ENCODE assay signal across 16 cellular contexts in the genomic region with DNA sequence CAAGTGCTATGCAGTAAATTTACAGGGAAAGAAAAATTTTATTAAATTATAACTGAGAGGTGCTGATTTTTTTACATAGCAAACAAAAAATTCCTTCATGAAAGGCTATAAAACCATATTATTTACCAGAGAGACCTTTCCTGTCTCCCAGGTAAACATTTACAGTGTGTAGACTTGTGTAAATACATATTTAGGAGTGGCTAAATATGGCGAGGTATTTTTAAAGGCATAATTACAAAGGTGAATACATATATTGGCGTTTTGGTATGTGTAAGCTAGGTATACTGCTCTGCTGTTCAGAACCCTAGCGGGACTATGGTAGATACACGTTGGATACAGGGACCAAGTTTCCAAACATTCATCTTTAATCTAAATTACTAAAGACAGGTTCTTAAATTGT.
DNase-seq lines count a peak whose midpoint lies in the region; ATAC-seq and TF ChIP-seq lines count a peak whose summit lies in the region.
"Had no signal": no experiment of that assay in that cellular context is flagged by ENCODE, and none has a peak within 500 bp of the region (broad histone marks: within the 10 kb centered on the region; RNA-seq: fewer than 3 reads in every experiment).

No MANE protein-coding gene starts in this region.

- CTCF ChIA-PET in PC-3 (lab: Charles Lee): interaction anchor here (0.6 to 0.7 kb wide), 2 partner anchors 10 to 16 kb away, joined by 7 to 34 read pairs; no protein-coding TSS in a partner anchor

- H4K20me1 ChIP-seq in PC-3 (ENCODE audit: low read length): no peaks in the 10 kb centered on the region
- H4K20me1 ChIP-seq: BLaER1 had no signal

- POLR2A ChIA-PET in PC-3 (lab: Charles Lee; ENCODE audit: unreplicated experiment): no interaction called here

- H3K36me3 ChIP-seq in PC-3 (ENCODE audit: low read depth, low read length): no peaks in the 10 kb centered on the region; the same call in 1 of the 2 replicates
- no peaks in the 10 kb centered on the region for H3K36me3 ChIP-seq in prostate gland
- H3K36me3 ChIP-seq: BLaER1 had no signal

- peak; percentile 46 for DNase-seq in DMS53 (lab: John Stamatoyannopoulos, UW)
- DNase-seq in DMS53 treated with DMSO at 0.1 percent for 48 hours (lab: John Stamatoyannopoulos, UW; ENCODE audit: unreplicated experiment): no peak
- peak; percentile 80 for DNase-seq in PC-3
- DNase-seq in left colon: no peak
- no peak for DNase-seq in prostate gland (ENCODE audit: low spot score)
- DNase-seq in NCI-H1105 treated with DMSO at 0.1 percent for 48 hours (lab: John Stamatoyannopoulos, UW): no peak
- DNase-seq: 8988T; CD4-positive, alpha-beta memory T cell; DMS153; GOT3; H7; HFFc6 had no signal

- H2AFZ ChIP-seq in PC-3 (ENCODE audit: low read length): peak overlapping the region; percentile 14; the same call in 1 of the 2 replicates

- peaks cover 5% of the 10 kb centered on the region; the same call in 1 of the 2 replicates for H3K9me3 ChIP-seq in PC-3 (ENCODE audit: low read length)
- no peaks in the 10 kb centered on the region for H3K9me3 ChIP-seq in prostate gland

- peaks cover 22% of the 10 kb centered on the region for H3K4me1 ChIP-seq in PC-3 (ENCODE audit: insufficient read depth, low read length)
- H3K4me1 ChIP-seq in prostate gland (replicated peaks): no peaks in the 10 kb centered on the region
- H3K4me1 ChIP-seq: BLaER1 had no signal

- TF ChIP-seq CTCF in PC-3 (conservative IDR thresholded peaks at IDR 0.05; ENCODE audit: low read depth, low read length) (no peak), prostate gland (IDR thresholded peaks at IDR 0.05) (no peak)

- no peak for TF ChIP-seq POLR2A in prostate gland (IDR thresholded peaks at IDR 0.05)

- ATAC-seq in PC-3 (peak; percentile 99), left colon (peak; percentile 99), GM21381 (IDR thresholded peaks at IDR 0.05; ENCODE audit: unreplicated experiment) (no peak)
- ATAC-seq: HCT116 had no signal

- intact Hi-C loops in PC-3 (cut with micrococcal nuclease): loop anchor here (1.0 to 5.0 kb wide), 2 partner anchors 16 to 171 kb away; partner anchors contain the start of gene MEF2C
- intact Hi-C loops in left colon (cut with DNase I, micrococcal nuclease): no loop called here
- intact Hi-C loops in prostate gland (cut with DNase I): no loop called here

- BruUV-seq in PC-3 (replicated peaks; lab: Mats Ljungman, UMichigan): no TSS peak

- H3K4me3 ChIP-seq in PC-3 (ENCODE audit: low read length) (no peak overlapping the region), prostate gland (no peak overlapping the region)
- H3K4me3 ChIP-seq: BLaER1 had no signal

- WGBS in prostate gland: 47% methylated on average over 4 of the region's 4 CpGs

- no peak overlapping the region for H3K9ac ChIP-seq in PC-3 (ENCODE audit: low read length)
- H3K9ac ChIP-seq: BLaER1 had no signal

- no peaks in the 10 kb centered on the region for H3K9me2 ChIP-seq in PC-3 (replicated peaks; ENCODE audit: low read length)

- H3K4me2 ChIP-seq in PC-3 (ENCODE audit: low read length): peak overlapping the region; percentile 7; the same call in 1 of the 2 replicates
- H3K4me2 ChIP-seq: BLaER1 had no signal

- H3F3A ChIP-seq in PC-3 (ENCODE audit: low read length, unreplicated experiment): no peaks in the 10 kb centered on the region

- H3K27ac ChIP-seq in PC-3 (ENCODE audit: low read length): peak overlapping the region; percentile 59
- no peak overlapping the region for H3K27ac ChIP-seq in prostate gland
- H3K27ac ChIP-seq: BLaER1, HL-60 had no signal

- H3K27me3 ChIP-seq in PC-3 (ENCODE audit: low read length) (no peaks in the 10 kb centered on the region), prostate gland (replicated peaks; ENCODE audit: insufficient read depth) (no peaks in the 10 kb centered on the region)
- H3K27me3 ChIP-seq: BLaER1 had no signal

- H3K79me2 ChIP-seq in PC-3 (ENCODE audit: low read length): no peaks in the 10 kb centered on the region

Comparison
In these comparisons a context has a peak if more than half of its experiments do, and no peak if none do; other contexts are left out.
1. DNase-seq: peak in DMS53 (single experiment) and PC-3 (single experiment); none in DMS53 treated with DMSO at 0.1 percent for 48 hours (single experiment), left colon (0 of 2), prostate gland (single experiment) and NCI-H1105 treated with DMSO at 0.1 percent for 48 hours (single experiment).